In the genomic region with DNA sequence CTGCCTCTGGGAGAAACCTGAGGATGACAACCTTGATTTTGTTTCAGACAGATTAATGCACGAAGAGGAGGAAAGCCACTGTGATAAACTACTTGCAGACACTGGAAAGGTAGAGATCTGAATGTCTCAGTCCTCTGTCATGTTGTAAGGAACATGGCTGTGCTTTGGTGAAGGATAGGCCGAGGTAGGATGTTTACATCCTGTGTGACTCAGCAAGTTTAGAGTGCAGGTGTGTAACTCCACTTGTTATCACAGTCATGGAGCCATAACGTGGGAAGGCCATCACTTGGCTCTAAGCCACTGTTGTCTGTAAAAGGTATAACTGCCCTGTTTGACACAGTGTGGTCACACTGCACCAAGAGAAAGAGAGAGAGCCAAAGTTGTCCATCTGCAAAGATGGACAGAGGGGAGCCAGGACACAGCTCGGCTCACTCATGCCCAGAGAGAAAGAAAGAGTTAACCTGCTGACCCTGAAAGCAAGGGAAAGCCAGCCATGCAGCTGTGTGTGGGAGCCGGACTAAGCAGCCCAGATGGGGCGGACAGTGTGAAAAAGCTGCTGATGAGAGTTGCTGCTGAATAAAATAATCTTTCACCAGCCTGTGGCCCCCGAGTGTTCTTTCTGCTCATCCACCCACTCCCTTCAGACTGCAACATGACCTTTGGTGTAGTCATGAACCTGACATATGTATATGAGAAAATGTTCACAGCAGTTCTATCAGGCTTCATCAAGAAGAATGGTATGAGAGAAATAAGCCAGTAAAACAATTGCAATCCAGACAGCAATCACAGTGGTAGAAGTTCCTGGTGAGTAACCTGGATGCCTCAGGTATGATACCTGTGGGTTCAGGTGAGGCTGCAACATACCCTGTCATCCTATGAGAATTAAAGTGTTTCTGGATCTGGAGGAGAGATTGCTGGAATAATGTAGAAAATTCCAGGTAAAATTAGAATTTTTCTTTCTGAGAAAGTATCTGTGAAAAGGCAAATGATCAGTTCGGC, we compare ENCODE assay signal across 23 cellular contexts.
DNase-seq lines count a peak whose midpoint lies in the region; FAIRE-seq and TF ChIP-seq lines count a peak whose summit lies in the region.
"Had no signal": no experiment of that assay in that cellular context is flagged by ENCODE, and none has a peak within 500 bp of the region (broad histone marks: within the 10 kb centered on the region; RNA-seq: fewer than 3 reads in every experiment).

No MANE protein-coding gene starts in this region.

- intact Hi-C loops in mammary epithelial cell (cut with micrococcal nuclease) (no loop called here), A673 (cut with micrococcal nuclease; ENCODE audit: unreplicated experiment) (no loop called here)

- FAIRE-seq in H54 (lab: Jason Lieb, UNC) = peak; percentile 11
- FAIRE-seq: frontal cortex, GM18507, small intestine had no signal

- no peaks in the 10 kb centered on the region for H3K36me3 ChIP-seq in Karpas-422 (ENCODE audit: insufficient read depth, low read length)
- no peaks in the 10 kb centered on the region for H3K36me3 ChIP-seq in mammary epithelial cell (ENCODE audit: insufficient read depth, low read length)
- H3K36me3 ChIP-seq in A673 (ENCODE audit: insufficient read depth, low read length, poor library complexity, severe bottlenecking) = no peaks in the 10 kb centered on the region
- H3K36me3 ChIP-seq in smooth muscle cell (ENCODE audit: low read depth) = peaks cover 11% of the 10 kb centered on the region

- CTCF ChIA-PET in mammary epithelial cell (lab: Charles Lee; ENCODE audit: low non-redundant PET) = no interaction called here
- CTCF ChIA-PET in A673 (lab: Charles Lee) = no interaction called here

- H2AFZ ChIP-seq in Karpas-422 (ENCODE audit: low read length) (no peak overlapping the region), mammary epithelial cell (ENCODE audit: low read depth, low read length) (peak overlapping the region; percentile 29), smooth muscle cell (ENCODE audit: low read depth) (no peak overlapping the region)

- peaks cover 16% of the 10 kb centered on the region for H3K9me3 Mint-ChIP-seq in nephron progenitor cell

- H3K27ac ChIP-seq in Karpas-422 (ENCODE audit: low read length) (no peak overlapping the region), mammary epithelial cell (ENCODE audit: insufficient read depth, low read depth, low read length) (no peak overlapping the region), A673 (ENCODE audit: low read depth, low read length, poor library complexity, severe bottlenecking) (no peak overlapping the region), smooth muscle cell (ENCODE audit: low read depth) (no peak overlapping the region)

- TF ChIP-seq CTCF in mammary epithelial cell (conservative IDR thresholded peaks at IDR 0.05 in 1 of 2, IDR thresholded peaks at IDR 0.05 in 1 of 2; ENCODE audit: extremely low read depth in 1 of 2, insufficient read depth in 1 of 2, low read depth in 1 of 2, low read length in 2 of 2) (no peak), nephron progenitor cell (IDR thresholded peaks at IDR 0.05) (no peak), A673 (conservative IDR thresholded peaks at IDR 0.05; ENCODE audit: low read depth, low read length) (no peak), smooth muscle cell (IDR thresholded peaks at IDR 0.05; ENCODE audit: borderline replicate concordance, insufficient read depth, poor library complexity, severe bottlenecking) (no peak)

- H3K4me1 ChIP-seq in Karpas-422 (ENCODE audit: low read length) (peaks cover 9% of the 10 kb centered on the region), mammary epithelial cell (ENCODE audit: insufficient read depth, low read length) (peaks cover 14% of the 10 kb centered on the region), A673 (ENCODE audit: insufficient read depth, low read length, poor library complexity, severe bottlenecking) (no peaks in the 10 kb centered on the region), smooth muscle cell (ENCODE audit: low read depth) (no peaks in the 10 kb centered on the region)

- no peaks in the 10 kb centered on the region for H3F3A ChIP-seq in smooth muscle cell (ENCODE audit: low read depth)

- POLR2A ChIA-PET in A673 (lab: Charles Lee; ENCODE audit: low non-redundant PET) = no interaction called here

- in situ Hi-C loops in mammary epithelial cell (cut with MboI; ENCODE audit: low sequenced_read_pairs in 2 of 2) = no loop called here

- H3K4me3 ChIP-seq in Karpas-422 (ENCODE audit: low read length) (no peak overlapping the region), mammary epithelial cell (replicated peaks in 1 of 3; ENCODE audit: insufficient read depth in 1 of 3, low read depth in 2 of 3, low read length in 3 of 3) (no peak overlapping the region), A673 (ENCODE audit: low read depth, low read length, poor library complexity, severe bottlenecking) (no peak overlapping the region), smooth muscle cell (no peak overlapping the region)

- H3K4me1 Mint-ChIP-seq in nephron progenitor cell = peaks cover 11% of the 10 kb centered on the region
- H3K4me1 Mint-ChIP-seq: naive thymus-derived CD8-positive, alpha-beta T cell had no signal

- dilution Hi-C loops in mammary epithelial cell (cut with HindIII; ENCODE audit: low sequenced_read_pairs) = no loop called here

- peak overlapping the region; percentile 36 for H3K27ac Mint-ChIP-seq in nephron progenitor cell
- H3K27ac Mint-ChIP-seq: naive thymus-derived CD8-positive, alpha-beta T cell had no signal

- H3K27me3 ChIP-seq in Karpas-422 (ENCODE audit: low read length) (no peaks in the 10 kb centered on the region), mammary epithelial cell (ENCODE audit: insufficient read depth, low read length) (no peaks in the 10 kb centered on the region), A673 (replicated peaks; ENCODE audit: insufficient read depth, low read depth, low read length, poor library complexity) (no peaks in the 10 kb centered on the region), smooth muscle cell (ENCODE audit: low read depth) (no peaks in the 10 kb centered on the region)

- DNase-seq in H54 (ENCODE audit: insufficient read length, low spot score) (no peak), Karpas-422 (peak; percentile 33), mammary epithelial cell (peak; percentile 42), nephron progenitor cell (peak; percentile 7), A673 (ENCODE audit: low spot score) (no peak), iPS-NIHi7 (ENCODE audit: extremely low spot score) (no peak), iPS-NIHi11 (ENCODE audit: low spot score) (no peak), smooth muscle cell (lab: John Stamatoyannopoulos, UW; ENCODE audit: unreplicated experiment) (no peak)
- DNase-seq: activated CD4-positive, alpha-beta T cell treated with anti-CD3 and anti-CD28 coated beads, Interleukin-2, amount 50 U/mL, for 4 hours; activated effector memory CD4-positive, alpha-beta T cell treated with Interleukin-2 at 50 U/mL for 16 hours; AML-193; caudate nucleus; HCEC 1CT; naive thymus-derived CD8-positive, alpha-beta T cell; NCI-H1105; NCI-H2081 treated with DMSO at 0.1 percent for 48 hours; NCI-H526; OCI-M1; posterior cingulate gyrus; small intestine; T-helper 2 cell had no signal

- H3K9me3 ChIP-seq in Karpas-422 (ENCODE audit: low read length) (no peaks in the 10 kb centered on the region), mammary epithelial cell (replicated peaks; ENCODE audit: insufficient read depth, low read length) (no peaks in the 10 kb centered on the region), A673 (ENCODE audit: low read depth, low read length, poor library complexity, severe bottlenecking) (no peaks in the 10 kb centered on the region), smooth muscle cell (replicated peaks; ENCODE audit: low read depth) (no peaks in the 10 kb centered on the region)

- no peak for TF ChIP-seq POLR2A in H54 (IDR thresholded peaks at IDR 0.05; ENCODE audit: low read depth, low read length)

- H3K36me3 Mint-ChIP-seq in nephron progenitor cell (ENCODE audit: low read depth) = peaks cover 49% of the 10 kb centered on the region
- H3K36me3 Mint-ChIP-seq: naive thymus-derived CD8-positive, alpha-beta T cell had no signal

- BruUV-seq in mammary epithelial cell (replicated peaks; lab: Mats Ljungman, UMichigan) = no TSS peak
- BruUV-seq in A673 (replicated peaks; lab: Mats Ljungman, UMichigan) = no TSS peak

- no peaks in the 10 kb centered on the region for H3K9me2 ChIP-seq in Karpas-422 (replicated peaks; ENCODE audit: insufficient read depth, low read length)

- no peaks in the 10 kb centered on the region for H4K20me1 ChIP-seq in Karpas-422 (ENCODE audit: insufficient read depth, low read depth, low read length)
- H4K20me1 ChIP-seq in mammary epithelial cell (ENCODE audit: insufficient read depth, low read length) = no peaks in the 10 kb centered on the region
- H4K20me1 ChIP-seq in smooth muscle cell (ENCODE audit: low read depth) = peaks cover 30% of the 10 kb centered on the region

- H3K79me2 ChIP-seq in Karpas-422 (ENCODE audit: low read length) (no peaks in the 10 kb centered on the region), mammary epithelial cell (ENCODE audit: insufficient read depth, low read length) (no peaks in the 10 kb centered on the region), smooth muscle cell (ENCODE audit: low read depth) (no peaks in the 10 kb centered on the region)

- no peak overlapping the region for H3K4me2 ChIP-seq in Karpas-422 (ENCODE audit: low read depth, low read length, poor library complexity, severe bottlenecking)
- H3K4me2 ChIP-seq in mammary epithelial cell (ENCODE audit: insufficient read depth, low read depth, low read length) = no peak overlapping the region
- no peak overlapping the region for H3K4me2 ChIP-seq in smooth muscle cell

- no peak overlapping the region for H3K4me3 Mint-ChIP-seq in nephron progenitor cell
- H3K4me3 Mint-ChIP-seq: naive thymus-derived CD8-positive, alpha-beta T cell had no signal

- no peaks in the 10 kb centered on the region for H3K27me3 Mint-ChIP-seq in nephron progenitor cell (ENCODE audit: low read depth, poor library complexity)

- H3K9ac ChIP-seq in Karpas-422 (ENCODE audit: low read length) (no peak overlapping the region), mammary epithelial cell (ENCODE audit: insufficient read depth, low read length) (no peak overlapping the region), smooth muscle cell (ENCODE audit: low read depth) (no peak overlapping the region)

- 53% methylated on average over 8 of the region's 8 CpGs for WGBS in mammary epithelial cell (ENCODE audit: low coverage, missing lambda C conversion rate)
- 77% methylated on average over 8 of the region's 8 CpGs for WGBS in smooth muscle cell (ENCODE audit: low lambda C conversion rate)

Comparison
In these comparisons a context has a peak if more than half of its experiments do, and no peak if none do; other contexts are left out.
1. DNase-seq: peak in Karpas-422 (single experiment), mammary epithelial cell (single experiment) and nephron progenitor cell (single experiment); none in H54 (single experiment), A673 (single experiment), iPS-NIHi7 (single experiment), iPS-NIHi11 (single experiment) and smooth muscle cell (single experiment).